ENCODE assay signal across 10 cellular contexts in the genomic region with DNA sequence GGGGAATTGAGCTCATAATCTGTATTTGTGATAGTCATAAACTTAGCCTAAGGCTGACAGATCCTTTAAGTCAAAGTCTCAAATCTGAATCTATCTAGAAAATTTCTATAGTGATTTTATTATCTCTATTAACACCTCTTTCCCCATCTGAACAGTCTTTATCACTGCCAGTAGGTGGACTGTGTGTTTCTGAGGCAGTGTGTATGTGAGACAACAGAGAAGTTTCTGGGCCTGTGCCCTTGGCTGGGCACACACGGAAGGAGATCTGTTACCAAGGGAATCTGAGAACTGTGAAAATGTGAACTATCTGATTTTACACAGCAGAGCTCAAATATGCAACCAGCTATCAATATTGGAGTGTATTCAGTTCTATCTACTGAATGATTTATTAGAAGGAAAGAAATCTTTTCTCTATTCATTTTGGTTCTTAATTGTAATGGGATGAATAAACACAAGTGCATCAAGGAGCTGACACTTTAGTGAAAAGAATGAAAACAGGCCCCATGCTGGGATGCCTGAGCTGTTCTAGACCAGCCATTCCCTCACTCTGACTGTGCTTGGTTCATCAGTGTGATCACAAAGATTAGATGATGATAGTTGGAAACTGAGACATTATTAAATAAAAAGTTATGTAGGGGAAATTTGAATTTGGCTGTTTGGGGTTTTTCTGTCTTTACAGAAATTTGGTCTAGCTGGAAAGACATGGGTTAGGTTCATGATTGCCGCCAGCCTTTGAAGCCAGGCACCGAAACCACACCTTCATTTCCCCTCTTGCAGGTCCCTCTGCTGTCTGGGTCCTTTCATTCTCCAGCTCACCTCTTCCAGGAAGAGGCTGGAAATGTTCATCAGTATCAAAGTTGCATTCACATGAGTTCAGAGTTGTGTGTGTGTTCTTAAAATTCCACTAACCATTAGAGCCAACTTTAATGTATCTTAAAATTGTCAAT.
A peak's percentile ranks its signal among the peaks of the same experiment; 100 is the strongest.
DNase-seq lines count a peak whose midpoint lies in the region; ATAC-seq and TF ChIP-seq lines count a peak whose summit lies in the region.
"Had no signal": no experiment of that assay in that cellular context is flagged by ENCODE, and none has a peak within 500 bp of the region (broad histone marks: within the 10 kb centered on the region; RNA-seq: fewer than 3 reads in every experiment).

No MANE protein-coding gene starts in this region.

- peaks cover 0 to 5% of the 10 kb centered on the region in 2 donors for H3K36me3 Mint-ChIP-seq in activated naive CD4-positive, alpha-beta T cell treated with anti-CD3 and anti-CD28 coated beads, Interleukin-2, amount 50 U/mL, for 72 hours

- DNase-seq in Ammon's horn (ENCODE audit: low spot score), result peak; percentile 52
- DNase-seq in SK-MEL-5 (ENCODE audit: low read depth, low spot score), result peak; percentile 49
- DNase-seq in activated naive CD4-positive, alpha-beta T cell treated with anti-CD3 and anti-CD28 coated beads, Interleukin-2, amount 50 U/mL, for 72 hours (ENCODE audit: low spot score in 2 of 2), result peak; percentile 60 to 66
- DNase-seq in retinal pigment epithelial cell (ENCODE audit: low read depth), result no peak
- no peak for DNase-seq in NK-92 (lab: John Stamatoyannopoulos, UW; ENCODE audit: unreplicated experiment)
- no peak for DNase-seq in left lobe of liver (ENCODE audit: low spot score)
- DNase-seq in NCI-H82 (lab: John Stamatoyannopoulos, UW), result no peak
- DNase-seq in Peyer's patch, result no peak
- DNase-seq: C1 segment of cervical spinal cord had no signal

- no peak for TF ChIP-seq POLR2A in Peyer's patch (IDR thresholded peaks at IDR 0.05)

- H3K4me3 ChIP-seq in retinal pigment epithelial cell (ENCODE audit: low read length) (no peak overlapping the region), Peyer's patch (no peak overlapping the region)
- H3K4me3 ChIP-seq: GM12878 had no signal

- H3K4me1 ChIP-seq in Peyer's patch, result no peaks in the 10 kb centered on the region

- peak overlapping the region; percentile 81 to 98 for H3K27ac Mint-ChIP-seq in activated naive CD4-positive, alpha-beta T cell treated with anti-CD3 and anti-CD28 coated beads, Interleukin-2, amount 50 U/mL, for 72 hours

- in situ Hi-C loops in SK-MEL-5 (cut with HindIII; ENCODE audit: low pct_unique_long_range_greater_than_20kb, low sequenced_read_pairs), result no loop called here

- H3K9me3 ChIP-seq in Peyer's patch, result no peaks in the 10 kb centered on the region

- peak; percentile 86 to 92 for ATAC-seq in activated naive CD4-positive, alpha-beta T cell treated with anti-CD3 and anti-CD28 coated beads, Interleukin-2, amount 50 U/mL, for 72 hours
- ATAC-seq in left lobe of liver, result no peak
- ATAC-seq: GM12878 had no signal

- H3K9me3 Mint-ChIP-seq in activated naive CD4-positive, alpha-beta T cell treated with anti-CD3 and anti-CD28 coated beads, Interleukin-2, amount 50 U/mL, for 72 hours, result peaks cover 0 to 1% of the 10 kb centered on the region in 2 donors

- H3K27me3 ChIP-seq in Peyer's patch, result no peaks in the 10 kb centered on the region

- H3K27ac ChIP-seq in Peyer's patch, result no peak overlapping the region

- H3K36me3 ChIP-seq in Peyer's patch, result no peaks in the 10 kb centered on the region

- TF ChIP-seq CTCF in retinal pigment epithelial cell (conservative IDR thresholded peaks at IDR 0.05; ENCODE audit: low read depth, low read length), result peak; percentile 25
- no peak for TF ChIP-seq CTCF in Peyer's patch (IDR thresholded peaks at IDR 0.05)

Comparison
In these comparisons a context has a peak if more than half of its experiments do, and no peak if none do; other contexts are left out.
1. DNase-seq: peak in Ammon's horn (single experiment), SK-MEL-5 (single experiment) and activated naive CD4-positive, alpha-beta T cell treated with anti-CD3 and anti-CD28 coated beads, Interleukin-2, amount 50 U/mL, for 72 hours (2 of 2); none in retinal pigment epithelial cell (single experiment), NK-92 (single experiment), left lobe of liver (single experiment), NCI-H82 (single experiment) and Peyer's patch (0 of 3).